ENCODE assay signal across 8 cellular contexts in the genomic region with DNA sequence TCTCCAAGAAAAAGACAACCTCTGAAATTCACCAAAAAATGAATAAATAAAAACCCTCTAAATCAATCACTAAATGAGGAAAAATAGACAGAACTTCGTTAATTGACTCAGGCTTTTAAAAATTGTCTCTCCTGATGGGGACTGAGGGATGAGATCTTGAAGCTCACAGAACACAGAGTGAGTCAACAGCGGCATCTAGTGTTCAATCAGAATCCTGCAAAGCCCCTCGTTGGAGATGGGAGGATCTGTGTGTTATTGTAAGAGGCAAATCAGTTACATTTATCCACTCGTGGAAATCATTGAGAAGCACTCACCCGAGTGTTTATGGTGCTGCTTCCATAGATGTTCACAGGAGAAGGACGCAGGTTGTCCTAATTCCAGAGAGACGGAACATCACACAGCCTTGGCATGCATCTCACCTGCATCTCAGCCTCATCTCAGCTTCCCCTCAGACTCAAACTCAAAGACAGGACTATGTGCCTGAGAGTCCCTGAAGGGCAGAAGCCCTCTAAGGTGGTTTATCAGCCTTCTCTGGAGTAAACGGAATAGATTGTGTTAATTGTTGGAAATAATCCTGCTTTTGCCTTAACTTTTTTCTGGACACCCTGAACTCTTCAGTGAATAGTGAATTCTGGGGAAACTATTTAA.
DNase-seq lines count a peak whose midpoint lies in the region; ATAC-seq lines count a peak whose summit lies in the region.

No MANE protein-coding gene starts in this region.

- H2BK15ac ChIP-seq in mesenchymal stem cell (ENCODE audit: low read depth, poor library complexity, severe bottlenecking): no peak overlapping the region

- H2AFZ ChIP-seq in mesenchymal stem cell (ENCODE audit: low read depth, low read length): no peak overlapping the region

- H4K91ac ChIP-seq in mesenchymal stem cell (ENCODE audit: low read length): no peak overlapping the region

- no peaks in the 10 kb centered on the region for H3K9me3 ChIP-seq in effector memory CD4-positive, alpha-beta T cell (ENCODE audit: control insufficient read depth, low read length)
- no peaks in the 10 kb centered on the region for H3K9me3 ChIP-seq in mesenchymal stem cell (ENCODE audit: control insufficient read depth, low read length)

- DNase-seq in CD1c-positive myeloid dendritic cell (ENCODE audit: extremely low spot score) (peak; percentile 73), NCI-H510A treated with DMSO at 0.1 percent for 48 hours (lab: John Stamatoyannopoulos, UW) (peak; percentile 80), mesenchymal stem cell (peak; percentile 84)
- peak; percentile 86 for DNase-seq in activated CD4-positive, alpha-beta T cell treated with anti-CD3 and anti-CD28 coated beads, Interleukin-2, amount 10 ng/mL, durations not matched to agents 24 days and 14 days
- DNase-seq in effector memory CD4-positive, alpha-beta T cell: peak in 2 of 3 donors; percentile 2 to 18
- peak; percentile 34 to 70 for DNase-seq in stimulated activated effector memory CD8-positive, alpha-beta T cell treated with anti-CD3 and anti-CD28 coated beads, Interleukin-12 subunit alpha, Interleukin-12 subunit beta, amount 100 ng/mL, for 72 hours (ENCODE audit: low spot score in 2 of 2)

- H3K4me1 ChIP-seq in effector memory CD4-positive, alpha-beta T cell (ENCODE audit: control insufficient read depth, insufficient read depth, low read length, poor library complexity, severe bottlenecking): no peaks in the 10 kb centered on the region
- peaks cover 7% of the 10 kb centered on the region for H3K4me1 ChIP-seq in mesenchymal stem cell (ENCODE audit: control insufficient read depth, insufficient read depth, low read depth, low read length)

- no peak overlapping the region for H3K4me2 ChIP-seq in mesenchymal stem cell (ENCODE audit: low read length, poor library complexity, severe bottlenecking)

- H3K18ac ChIP-seq in mesenchymal stem cell (ENCODE audit: low read depth in 1 of 2, low read length in 2 of 2): no peak overlapping the region

- H3K9ac ChIP-seq in mesenchymal stem cell (ENCODE audit: low read length): peak overlapping the region; percentile 77

- H3K14ac ChIP-seq in mesenchymal stem cell (ENCODE audit: low read length in 2 of 2): no peak overlapping the region

- H3K27me3 Mint-ChIP-seq in activated CD4-positive, alpha-beta T cell treated with anti-CD3 and anti-CD28 coated beads, Interleukin-2, amount 10 ng/mL, durations not matched to agents 24 days and 14 days: peaks cover 2% of the 10 kb centered on the region

- no peak overlapping the region for H3K4ac ChIP-seq in mesenchymal stem cell (ENCODE audit: low read depth in 1 of 2, low read length in 2 of 2)

- no peak overlapping the region for H3K4me3 Mint-ChIP-seq in activated CD4-positive, alpha-beta T cell treated with anti-CD3 and anti-CD28 coated beads, Interleukin-2, amount 10 ng/mL, durations not matched to agents 24 days and 14 days
- H3K4me3 Mint-ChIP-seq in stimulated activated effector memory CD8-positive, alpha-beta T cell treated with anti-CD3 and anti-CD28 coated beads, Interleukin-12 subunit alpha, Interleukin-12 subunit beta, amount 100 ng/mL, for 72 hours: no peak overlapping the region

- H2BK12ac ChIP-seq in mesenchymal stem cell (ENCODE audit: low read length in 2 of 2): no peak overlapping the region

- ATAC-seq in GM19035 (IDR thresholded peaks at IDR 0.05; ENCODE audit: unreplicated experiment): peak; percentile 96
- ATAC-seq in HG03280 (IDR thresholded peaks at IDR 0.05; ENCODE audit: unreplicated experiment): peak; percentile 58
- ATAC-seq in stimulated activated effector memory CD8-positive, alpha-beta T cell treated with anti-CD3 and anti-CD28 coated beads, Interleukin-12 subunit alpha, Interleukin-12 subunit beta, amount 100 ng/mL, for 72 hours: peak; percentile 70

- no peaks in the 10 kb centered on the region for H3K36me3 ChIP-seq in effector memory CD4-positive, alpha-beta T cell (ENCODE audit: control insufficient read depth, insufficient read depth, low read length)
- no peaks in the 10 kb centered on the region for H3K36me3 ChIP-seq in mesenchymal stem cell (ENCODE audit: control insufficient read depth in 1 of 2, insufficient read depth in 2 of 2, low read depth in 1 of 2, low read length in 2 of 2)

- H3K36me3 Mint-ChIP-seq in activated CD4-positive, alpha-beta T cell treated with anti-CD3 and anti-CD28 coated beads, Interleukin-2, amount 10 ng/mL, durations not matched to agents 24 days and 14 days (ENCODE audit: low read depth): no peaks in the 10 kb centered on the region
- no peaks in the 10 kb centered on the region for H3K36me3 Mint-ChIP-seq in stimulated activated effector memory CD8-positive, alpha-beta T cell treated with anti-CD3 and anti-CD28 coated beads, Interleukin-12 subunit alpha, Interleukin-12 subunit beta, amount 100 ng/mL, for 72 hours

- peaks cover 6% of the 10 kb centered on the region for H3K4me1 Mint-ChIP-seq in activated CD4-positive, alpha-beta T cell treated with anti-CD3 and anti-CD28 coated beads, Interleukin-2, amount 10 ng/mL, durations not matched to agents 24 days and 14 days
- peaks cover 10% of the 10 kb centered on the region for H3K4me1 Mint-ChIP-seq in stimulated activated effector memory CD8-positive, alpha-beta T cell treated with anti-CD3 and anti-CD28 coated beads, Interleukin-12 subunit alpha, Interleukin-12 subunit beta, amount 100 ng/mL, for 72 hours

- no peak overlapping the region for H3K27ac ChIP-seq in effector memory CD4-positive, alpha-beta T cell (ENCODE audit: insufficient read depth, low read length, poor library complexity, severe bottlenecking)
- peak overlapping the region; percentile 74 for H3K27ac ChIP-seq in mesenchymal stem cell (ENCODE audit: low read length, poor library complexity, severe bottlenecking)

- no peak overlapping the region for H2BK120ac ChIP-seq in mesenchymal stem cell (ENCODE audit: low read depth, low read length)

- intact Hi-C loops in activated CD4-positive, alpha-beta T cell treated with anti-CD3 and anti-CD28 coated beads, Interleukin-2, amount 10 ng/mL, durations not matched to agents 24 days and 14 days (cut with micrococcal nuclease): no loop called here

- H2AK5ac ChIP-seq in mesenchymal stem cell (ENCODE audit: low read length, severe bottlenecking): no peak overlapping the region

- no peak overlapping the region for H4K8ac ChIP-seq in mesenchymal stem cell (ENCODE audit: low read length)

- no peaks in the 10 kb centered on the region for H3K79me1 ChIP-seq in mesenchymal stem cell (replicated peaks; ENCODE audit: low read length, poor library complexity, severe bottlenecking)

- no peaks in the 10 kb centered on the region for H3K27me3 ChIP-seq in effector memory CD4-positive, alpha-beta T cell (replicated peaks; ENCODE audit: control insufficient read depth, insufficient read depth, low read length, poor library complexity, severe bottlenecking)
- H3K27me3 ChIP-seq in mesenchymal stem cell (ENCODE audit: control insufficient read depth in 1 of 2, insufficient read depth in 1 of 2, low read length in 2 of 2): no peaks in the 10 kb centered on the region

- WGBS in mesenchymal stem cell: under 1% methylated on average over 8 of the region's 8 CpGs

- no peak overlapping the region for H3K4me3 ChIP-seq in effector memory CD4-positive, alpha-beta T cell (ENCODE audit: insufficient read depth, low read depth, low read length, poor library complexity, severe bottlenecking)
- H3K4me3 ChIP-seq in mesenchymal stem cell (ENCODE audit: insufficient read depth in 1 of 2, low read depth in 1 of 2, low read length in 2 of 2): peak overlapping the region in 1 of 2 experiments; percentile 35

- no peak overlapping the region for H3K27ac Mint-ChIP-seq in activated CD4-positive, alpha-beta T cell treated with anti-CD3 and anti-CD28 coated beads, Interleukin-2, amount 10 ng/mL, durations not matched to agents 24 days and 14 days
- no peak overlapping the region for H3K27ac Mint-ChIP-seq in stimulated activated effector memory CD8-positive, alpha-beta T cell treated with anti-CD3 and anti-CD28 coated beads, Interleukin-12 subunit alpha, Interleukin-12 subunit beta, amount 100 ng/mL, for 72 hours

- no peaks in the 10 kb centered on the region for H3K9me3 Mint-ChIP-seq in activated CD4-positive, alpha-beta T cell treated with anti-CD3 and anti-CD28 coated beads, Interleukin-2, amount 10 ng/mL, durations not matched to agents 24 days and 14 days
- H3K9me3 Mint-ChIP-seq in stimulated activated effector memory CD8-positive, alpha-beta T cell treated with anti-CD3 and anti-CD28 coated beads, Interleukin-12 subunit alpha, Interleukin-12 subunit beta, amount 100 ng/mL, for 72 hours: no peaks in the 10 kb centered on the region

- H3K23ac ChIP-seq in mesenchymal stem cell (ENCODE audit: low read length in 2 of 2): no peak overlapping the region

- H2BK5ac ChIP-seq in mesenchymal stem cell (ENCODE audit: low read depth, low read length, poor library complexity, severe bottlenecking): no peak overlapping the region

Comparison
In these comparisons a context has a peak if more than half of its experiments do, and no peak if none do; other contexts are left out.
1. DNase-seq: peak in every context shown above with its lines; median percentile 86 in activated CD4-positive, alpha-beta T cell treated with anti-CD3 and anti-CD28 coated beads, Interleukin-2, amount 10 ng/mL, durations not matched to agents 24 days and 14 days; 84 in mesenchymal stem cell; 80 in NCI-H510A treated with DMSO at 0.1 percent for 48 hours; 73 in CD1c-positive myeloid dendritic cell; 52 in stimulated activated effector memory CD8-positive, alpha-beta T cell treated with anti-CD3 and anti-CD28 coated beads, Interleukin-12 subunit alpha, Interleukin-12 subunit beta, amount 100 ng/mL, for 72 hours; 10 in effector memory CD4-positive, alpha-beta T cell.